In the genomic region with DNA sequence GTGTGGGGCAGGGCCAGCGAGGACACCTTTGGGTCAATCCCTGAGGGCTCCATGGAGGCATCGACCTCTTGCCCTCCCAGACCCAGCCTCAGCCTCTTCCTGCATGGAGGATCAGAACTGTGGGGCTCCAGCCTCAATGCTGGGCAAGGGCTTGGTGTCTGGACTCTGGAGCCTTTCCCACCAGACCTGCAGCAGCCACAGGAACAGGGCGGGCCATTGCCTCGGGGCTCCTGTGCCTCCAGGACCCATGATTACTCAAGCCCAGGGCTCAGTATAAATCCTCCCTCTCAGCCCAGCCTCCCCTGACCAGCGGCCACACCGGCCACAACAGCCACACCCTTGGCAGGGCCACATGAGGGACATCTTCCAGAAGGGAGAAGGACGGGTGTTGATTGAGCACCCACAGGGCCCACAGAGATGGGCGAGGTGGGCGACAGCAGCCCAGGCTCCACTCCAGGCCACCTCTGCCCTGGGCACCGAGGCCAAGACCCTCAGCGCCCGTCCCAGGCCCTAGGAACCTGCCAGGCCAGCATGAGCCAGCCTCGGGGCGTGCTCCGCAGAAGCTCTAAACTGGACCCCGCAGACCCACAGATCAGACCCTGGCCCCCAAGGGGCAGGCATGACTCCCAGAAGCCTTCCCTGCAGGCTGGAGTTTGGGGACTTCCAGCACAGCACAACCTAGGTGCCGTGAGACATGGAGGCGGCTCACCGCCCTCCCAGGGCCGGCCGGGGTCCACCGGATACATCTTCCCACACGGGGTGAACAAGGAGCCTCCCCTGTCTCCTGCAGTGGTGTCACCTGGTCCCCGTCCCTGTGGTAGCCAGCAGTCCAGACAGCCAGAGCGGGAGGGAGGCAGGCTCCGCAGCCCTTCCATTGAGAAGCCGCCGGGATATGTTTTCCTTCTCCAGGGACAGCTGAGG, we compare ENCODE assay signal across 1 cellular context.
TF ChIP-seq lines count a peak whose summit lies in the region.

No MANE protein-coding gene starts in this region.

TF ChIP-seq in K562, 482 proteins besides CTCF, POLR2A, EP300 and RAD21:
- TF ChIP-seq ZNF217 (CRISPR knock-in tag; IDR thresholded peaks at IDR 0.05) (no peak), ILF3 (IDR thresholded peaks at IDR 0.05; ENCODE audit: borderline replicate concordance) (no peak), ZNF551 (CRISPR knock-in tag; IDR thresholded peaks at IDR 0.05) (no peak), FOXM1 (IDR thresholded peaks at IDR 0.05; ENCODE audit: low read depth) (no peak), FOXM1 (CRISPR knock-in tag; IDR thresholded peaks at IDR 0.05; ENCODE audit: low read depth) (no peak), ZNF699 (CRISPR knock-in tag; IDR thresholded peaks at IDR 0.05; ENCODE audit: insufficient replicate concordance) (no peak), RCOR1 (IDR thresholded peaks at IDR 0.05; ENCODE audit: borderline replicate concordance in 1 of 2, low read depth in 2 of 2, low read length in 2 of 2) (no peak), U2AF2 (optimal IDR thresholded peaks at IDR 0.05; ENCODE audit: low read depth, low read length) (no peak), GATAD2B (IDR thresholded peaks at IDR 0.05; ENCODE audit: borderline replicate concordance) (no peak), ZNF695 (CRISPR knock-in tag; IDR thresholded peaks at IDR 0.05) (no peak), PRDM10 (IDR thresholded peaks at IDR 0.05; ENCODE audit: partially characterized antibody) (peak; percentile 13), NFIX (CRISPR knock-in tag; IDR thresholded peaks at IDR 0.05; ENCODE audit: low read depth) (no peak), ZBTB9 (CRISPR knock-in tag; IDR thresholded peaks at IDR 0.05) (0 out of 2 replicates have a peak, but pooled peaks have one; percentile 45), L3MBTL2 (IDR thresholded peaks at IDR 0.05) (no peak), HNRNPLL (IDR thresholded peaks at IDR 0.05; ENCODE audit: low read depth, low read length, poor library complexity, severe bottlenecking) (no peak), ELF4 (CRISPR knock-in tag; IDR thresholded peaks at IDR 0.05) (no peak), KDM1A (IDR thresholded peaks at IDR 0.05) (peak in 1 of 2 experiments; percentile 59; a peak in 2 of 4 replicates), CUX1 (CRISPR knock-in tag; IDR thresholded peaks at IDR 0.05) (no peak), GTF2A2 (tag; IDR thresholded peaks at IDR 0.05) (no peak), RBM25 (IDR thresholded peaks at IDR 0.05; ENCODE audit: low read depth, low read length, severe bottlenecking) (no peak), NCOR1 (IDR thresholded peaks at IDR 0.05) (no peak), NRF1 (conservative IDR thresholded peaks at IDR 0.05 in 1 of 2, IDR thresholded peaks at IDR 0.05 in 1 of 2) (no peak), CGGBP1 (CRISPR knock-in tag; IDR thresholded peaks at IDR 0.05) (no peak), ZFP36 (IDR thresholded peaks at IDR 0.05; ENCODE audit: low read depth, low read length, partially characterized antibody) (peak; percentile 95), POLR2B (IDR thresholded peaks at IDR 0.05; ENCODE audit: low read depth, partially characterized antibody) (no peak), ZNF644 (tag; IDR thresholded peaks at IDR 0.05; ENCODE audit: low read depth) (no peak), CSDE1 (IDR thresholded peaks at IDR 0.05) (no peak), TCFL5 (CRISPR knock-in tag; conservative IDR thresholded peaks at IDR 0.05) (no peak), CBX2 (IDR thresholded peaks at IDR 0.05; ENCODE audit: insufficient read depth, low read length, poor library complexity, severe bottlenecking) (no peak), JUN (IDR thresholded peaks at IDR 0.05; ENCODE audit: borderline replicate concordance, low read depth, low read length) (no peak), JUN (CRISPR knock-in tag; IDR thresholded peaks at IDR 0.05; ENCODE audit: borderline replicate concordance) (no peak), ZC3H11A (IDR thresholded peaks at IDR 0.05; ENCODE audit: low read depth, low read length) (no peak), ETS1 (conservative IDR thresholded peaks at IDR 0.05; ENCODE audit: control insufficient read depth, low read depth, low read length) (no peak), UBTF (IDR thresholded peaks at IDR 0.05; ENCODE audit: borderline replicate concordance in 1 of 2, low read depth in 2 of 2, low read length in 2 of 2) (no peak)
- TF ChIP-seq, protein P1, sequence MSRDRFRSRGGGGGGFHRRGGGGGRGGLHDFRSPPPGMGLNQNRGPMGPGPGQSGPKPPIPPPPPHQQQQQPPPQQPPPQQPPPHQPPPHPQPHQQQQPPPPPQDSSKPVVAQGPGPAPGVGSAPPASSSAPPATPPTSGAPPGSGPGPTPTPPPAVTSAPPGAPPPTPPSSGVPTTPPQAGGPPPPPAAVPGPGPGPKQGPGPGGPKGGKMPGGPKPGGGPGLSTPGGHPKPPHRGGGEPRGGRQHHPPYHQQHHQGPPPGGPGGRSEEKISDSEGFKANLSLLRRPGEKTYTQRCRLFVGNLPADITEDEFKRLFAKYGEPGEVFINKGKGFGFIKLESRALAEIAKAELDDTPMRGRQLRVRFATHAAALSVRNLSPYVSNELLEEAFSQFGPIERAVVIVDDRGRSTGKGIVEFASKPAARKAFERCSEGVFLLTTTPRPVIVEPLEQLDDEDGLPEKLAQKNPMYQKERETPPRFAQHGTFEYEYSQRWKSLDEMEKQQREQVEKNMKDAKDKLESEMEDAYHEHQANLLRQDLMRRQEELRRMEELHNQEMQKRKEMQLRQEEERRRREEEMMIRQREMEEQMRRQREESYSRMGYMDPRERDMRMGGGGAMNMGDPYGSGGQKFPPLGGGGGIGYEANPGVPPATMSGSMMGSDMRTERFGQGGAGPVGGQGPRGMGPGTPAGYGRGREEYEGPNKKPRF (IDR thresholded peaks at IDR 0.05; ENCODE audit: low read depth, low read length): no peak
- TF ChIP-seq, protein P2, sequence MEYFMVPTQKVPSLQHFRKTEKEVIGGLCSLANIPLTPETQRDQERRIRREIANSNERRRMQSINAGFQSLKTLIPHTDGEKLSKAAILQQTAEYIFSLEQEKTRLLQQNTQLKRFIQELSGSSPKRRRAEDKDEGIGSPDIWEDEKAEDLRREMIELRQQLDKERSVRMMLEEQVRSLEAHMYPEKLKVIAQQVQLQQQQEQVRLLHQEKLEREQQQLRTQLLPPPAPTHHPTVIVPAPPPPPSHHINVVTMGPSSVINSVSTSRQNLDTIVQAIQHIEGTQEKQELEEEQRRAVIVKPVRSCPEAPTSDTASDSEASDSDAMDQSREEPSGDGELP (CRISPR knock-in tag; IDR thresholded peaks at IDR 0.05; ENCODE audit: borderline replicate concordance): no peak
- TF ChIP-seq, protein P3, sequence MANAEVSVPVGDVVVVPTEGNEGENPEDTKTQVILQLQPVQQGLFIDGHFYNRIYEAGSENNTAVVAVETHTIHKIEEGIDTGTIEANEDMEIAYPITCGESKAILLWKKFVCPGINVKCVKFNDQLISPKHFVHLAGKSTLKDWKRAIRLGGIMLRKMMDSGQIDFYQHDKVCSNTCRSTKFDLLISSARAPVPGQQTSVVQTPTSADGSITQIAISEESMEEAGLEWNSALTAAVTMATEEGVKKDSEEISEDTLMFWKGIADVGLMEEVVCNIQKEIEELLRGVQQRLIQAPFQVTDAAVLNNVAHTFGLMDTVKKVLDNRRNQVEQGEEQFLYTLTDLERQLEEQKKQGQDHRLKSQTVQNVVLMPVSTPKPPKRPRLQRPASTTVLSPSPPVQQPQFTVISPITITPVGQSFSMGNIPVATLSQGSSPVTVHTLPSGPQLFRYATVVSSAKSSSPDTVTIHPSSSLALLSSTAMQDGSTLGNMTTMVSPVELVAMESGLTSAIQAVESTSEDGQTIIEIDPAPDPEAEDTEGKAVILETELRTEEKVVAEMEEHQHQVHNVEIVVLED (CRISPR knock-in tag; IDR thresholded peaks at IDR 0.05): no peak
TF ChIP-seq in K562: peak in this region for 4.
